Comparison of ENCODE assay signal across 8 cellular contexts in the genomic region with DNA sequence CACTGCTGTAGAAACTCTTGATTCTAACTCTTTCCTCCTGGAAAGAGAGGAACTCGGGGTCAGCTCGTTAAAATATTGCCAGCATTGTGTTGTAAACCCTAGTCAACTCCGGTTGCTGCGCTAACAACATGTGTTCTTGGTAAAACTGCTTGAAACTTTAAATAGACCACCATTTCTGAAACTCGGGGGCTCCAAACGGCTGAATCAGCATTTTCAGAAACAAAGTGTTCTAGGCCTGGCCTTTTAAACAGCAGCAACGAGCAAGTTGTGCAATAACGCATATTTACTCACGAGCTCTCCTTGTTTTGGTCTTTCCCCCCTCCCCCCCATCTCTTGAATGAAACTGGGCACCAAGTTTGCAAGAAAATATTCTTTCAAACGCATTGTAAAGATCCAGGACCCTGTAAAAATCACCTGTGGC. TPM values are rescaled to one million over a fixed set of nuclear protein-coding genes. Genes with fewer than 3 reads are reported as not detected.
DNase-seq lines count a peak whose midpoint lies in the region; ATAC-seq lines count a peak whose summit lies in the region.

No MANE protein-coding gene starts in this region.

- H3K9me3 ChIP-seq in iPS DF 6.9 (ENCODE audit: control insufficient read depth, insufficient read depth, low read length): no peaks in the 10 kb centered on the region

- no peaks in the 10 kb centered on the region; the same call in 1 of the 2 replicates for H3K4me1 ChIP-seq in iPS DF 6.9 (ENCODE audit: control insufficient read depth, insufficient read depth, low read length)

- peak overlapping the region; percentile 52; the same call in 1 of the 2 replicates for H3K4me3 ChIP-seq in iPS DF 6.9 (ENCODE audit: low read length)

- WGBS in iPS DF 6.9 (ENCODE audit: insufficient coverage, insufficient read length): no CpG with 5 or more reads among the region's 10 CpGs

- POLR2A ChIA-PET in activated CD4-positive, alpha-beta memory T cell treated with anti-CD3 and anti-CD28 coated beads, Interleukin-2, amount 10 ng/mL, durations not matched to agents 7 days and 5 days (lab: Charles Lee): no interaction called here

- H3K4me3 Mint-ChIP-seq in activated CD4-positive, alpha-beta memory T cell treated with anti-CD3 and anti-CD28 coated beads, Interleukin-2, amount 10 ng/mL, durations not matched to agents 7 days and 5 days: peak overlapping the region; percentile 79
- H3K4me3 Mint-ChIP-seq in stimulated activated effector memory CD8-positive, alpha-beta T cell treated with anti-CD3 and anti-CD28 coated beads, Interleukin-12 subunit alpha, Interleukin-12 subunit beta, amount 100 ng/mL, for 72 hours: peak overlapping the region; percentile 38

- H3K9me3 Mint-ChIP-seq in activated CD4-positive, alpha-beta memory T cell treated with anti-CD3 and anti-CD28 coated beads, Interleukin-2, amount 10 ng/mL, durations not matched to agents 7 days and 5 days: peaks cover 1% of the 10 kb centered on the region
- H3K9me3 Mint-ChIP-seq in stimulated activated effector memory CD8-positive, alpha-beta T cell treated with anti-CD3 and anti-CD28 coated beads, Interleukin-12 subunit alpha, Interleukin-12 subunit beta, amount 100 ng/mL, for 72 hours: peaks cover 1% of the 10 kb centered on the region

- peaks cover 6% of the 10 kb centered on the region for H3K36me3 Mint-ChIP-seq in activated CD4-positive, alpha-beta memory T cell treated with anti-CD3 and anti-CD28 coated beads, Interleukin-2, amount 10 ng/mL, durations not matched to agents 7 days and 5 days (ENCODE audit: low read depth)
- H3K36me3 Mint-ChIP-seq in stimulated activated effector memory CD8-positive, alpha-beta T cell treated with anti-CD3 and anti-CD28 coated beads, Interleukin-12 subunit alpha, Interleukin-12 subunit beta, amount 100 ng/mL, for 72 hours: no peaks in the 10 kb centered on the region

- no peak overlapping the region for H3K27ac ChIP-seq in iPS DF 6.9 (ENCODE audit: low read length)

- H3K27ac Mint-ChIP-seq in activated CD4-positive, alpha-beta memory T cell treated with anti-CD3 and anti-CD28 coated beads, Interleukin-2, amount 10 ng/mL, durations not matched to agents 7 days and 5 days: no peak overlapping the region
- H3K27ac Mint-ChIP-seq in stimulated activated effector memory CD8-positive, alpha-beta T cell treated with anti-CD3 and anti-CD28 coated beads, Interleukin-12 subunit alpha, Interleukin-12 subunit beta, amount 100 ng/mL, for 72 hours: no peak overlapping the region

- peaks cover 11% of the 10 kb centered on the region for H3K27me3 ChIP-seq in iPS DF 6.9 (ENCODE audit: control insufficient read depth, insufficient read depth, low read length)

- DNase-seq in NCI-H748 (lab: John Stamatoyannopoulos, UW; ENCODE audit: unreplicated experiment) (peak; percentile 42), NCI-H748 treated with DMSO at 0.1 percent for 48 hours (lab: John Stamatoyannopoulos, UW) (no peak), iPS DF 6.9 (ENCODE audit: low read depth, low spot score) (no peak), NCI-H1694 (lab: John Stamatoyannopoulos, UW) (no peak), HUDEP-2 (lab: John Stamatoyannopoulos, UW; ENCODE audit: unreplicated experiment in 76 of 76) (no peak), NCI-H2107 treated with DMSO at 0.1 percent for 48 hours (lab: John Stamatoyannopoulos, UW; ENCODE audit: unreplicated experiment) (no peak)
- DNase-seq in activated CD4-positive, alpha-beta memory T cell treated with anti-CD3 and anti-CD28 coated beads, Interleukin-2, amount 10 ng/mL, durations not matched to agents 7 days and 5 days: no peak
- DNase-seq in stimulated activated effector memory CD8-positive, alpha-beta T cell treated with anti-CD3 and anti-CD28 coated beads, Interleukin-12 subunit alpha, Interleukin-12 subunit beta, amount 100 ng/mL, for 72 hours (ENCODE audit: low spot score in 2 of 2): no peak

- CTCF ChIA-PET in activated CD4-positive, alpha-beta memory T cell treated with anti-CD3 and anti-CD28 coated beads, Interleukin-2, amount 10 ng/mL, durations not matched to agents 7 days and 5 days (lab: Charles Lee): no interaction called here

- ATAC-seq in stimulated activated effector memory CD8-positive, alpha-beta T cell treated with anti-CD3 and anti-CD28 coated beads, Interleukin-12 subunit alpha, Interleukin-12 subunit beta, amount 100 ng/mL, for 72 hours: no peak

- H3K4me1 Mint-ChIP-seq in activated CD4-positive, alpha-beta memory T cell treated with anti-CD3 and anti-CD28 coated beads, Interleukin-2, amount 10 ng/mL, durations not matched to agents 7 days and 5 days: peaks cover 16% of the 10 kb centered on the region
- no peaks in the 10 kb centered on the region for H3K4me1 Mint-ChIP-seq in stimulated activated effector memory CD8-positive, alpha-beta T cell treated with anti-CD3 and anti-CD28 coated beads, Interleukin-12 subunit alpha, Interleukin-12 subunit beta, amount 100 ng/mL, for 72 hours

- H3K27me3 Mint-ChIP-seq in activated CD4-positive, alpha-beta memory T cell treated with anti-CD3 and anti-CD28 coated beads, Interleukin-2, amount 10 ng/mL, durations not matched to agents 7 days and 5 days: peaks cover 54% of the 10 kb centered on the region

- no peaks in the 10 kb centered on the region for H3K36me3 ChIP-seq in iPS DF 6.9 (ENCODE audit: control insufficient read depth, insufficient read depth, low read length)

RNA-seq across cellular contexts. Expression of gene GRB10, which starts 9.2 kb away (rescaled TPM):
- 10 to 100 TPM; 13.9 to 14.2 TPM for total RNA-seq in activated CD4-positive, alpha-beta memory T cell treated with anti-CD3 and anti-CD28 coated beads, Interleukin-2, amount 10 ng/mL, durations not matched to agents 7 days and 5 days
